16 cellular contexts compared by ENCODE assay signal in the genomic region with DNA sequence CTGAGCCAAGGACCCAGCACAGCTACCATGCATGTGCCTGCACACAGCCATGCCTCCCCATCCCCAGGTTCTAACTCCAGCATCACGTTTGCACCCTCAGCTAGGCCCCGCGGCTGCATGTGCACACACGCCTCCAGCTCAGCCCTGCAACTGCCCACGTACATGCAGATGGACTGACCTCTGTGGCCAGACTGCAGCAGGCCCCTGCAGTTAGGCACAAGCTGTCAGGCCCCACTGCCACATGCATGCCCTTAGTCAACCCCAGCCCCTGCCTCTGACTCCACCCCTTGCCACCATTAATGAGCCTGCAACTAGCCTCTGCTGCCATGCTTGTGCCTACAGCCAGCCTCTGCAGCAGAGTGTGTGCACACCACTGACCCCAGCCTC. TPM values are rescaled to one million over a fixed set of nuclear protein-coding genes. Genes with fewer than 3 reads are reported as not detected.
DNase-seq lines count a peak whose midpoint lies in the region; ATAC-seq, FAIRE-seq and TF ChIP-seq lines count a peak whose summit lies in the region.
"Had no signal": no experiment of that assay in that cellular context is flagged by ENCODE, and none has a peak within 500 bp of the region (broad histone marks: within the 10 kb centered on the region; RNA-seq: fewer than 3 reads in every experiment).

No MANE protein-coding gene starts in this region.

- no peak overlapping the region for H3K4ac ChIP-seq in trophoblast cell (ENCODE audit: low read depth, low read length)

- ATAC-seq in A549 (peak; percentile 16 to 24; a peak in 3 of 6 replicates), T-helper 17 cell (peak; percentile 6), HG03520 (IDR thresholded peaks at IDR 0.05; ENCODE audit: unreplicated experiment) (no peak)

- FAIRE-seq in A549 (lab: Jason Lieb, UNC), result no peak

- H2BK12ac ChIP-seq in trophoblast cell (ENCODE audit: low read length), result no peak overlapping the region

- H3K4me3 Mint-ChIP-seq in T-helper 17 cell, result peak overlapping the region; percentile 15
- H3K4me3 Mint-ChIP-seq: CD4-positive, CD25-positive, alpha-beta regulatory T cell; H9 had no signal

- TF ChIP-seq POLR2A in A549 (IDR thresholded peaks at IDR 0.05; ENCODE audit: low read length), result no peak

- no peak for TF ChIP-seq EP300 in A549 (IDR thresholded peaks at IDR 0.05)

- peaks cover 8% of the 10 kb centered on the region for H3K4me1 Mint-ChIP-seq in T-helper 17 cell

- H3K9ac ChIP-seq in trophoblast cell (ENCODE audit: low read length), result no peak overlapping the region
- H3K9ac ChIP-seq: BLaER1 treated with 17β-estradiol and CSF1 and Interleukin-3, amounts not matched to agents 10 nM and 100 nM; GM23248 had no signal

- no peak for TF ChIP-seq RAD21 in A549 (conservative IDR thresholded peaks at IDR 0.05 in 1 of 2, IDR thresholded peaks at IDR 0.05 in 1 of 2)

- H3K4me1 ChIP-seq in A549 (no peaks in the 10 kb centered on the region), trophoblast cell (ENCODE audit: control insufficient read depth in 1 of 2, insufficient read depth in 2 of 2, low read length in 2 of 2) (no peaks in the 10 kb centered on the region)
- H3K4me1 ChIP-seq: BLaER1 treated with 17β-estradiol and CSF1 and Interleukin-3, amounts not matched to agents 10 nM and 100 nM had no signal

- no peak overlapping the region for H3K14ac ChIP-seq in trophoblast cell (ENCODE audit: low read length)

- no peaks in the 10 kb centered on the region for H3K79me2 ChIP-seq in trophoblast cell (ENCODE audit: control insufficient read depth, insufficient read depth, low read length, poor library complexity)

- no peak overlapping the region for H3K18ac ChIP-seq in trophoblast cell (ENCODE audit: low read length)

- peak overlapping the region; percentile 25 for H3K23ac ChIP-seq in trophoblast cell (ENCODE audit: low read length)

- no peak for TF ChIP-seq CTCF in A549 (IDR thresholded peaks at IDR 0.05)

- no peak overlapping the region for H3K27ac ChIP-seq in A549
- no peak overlapping the region for H3K27ac ChIP-seq in trophoblast cell (ENCODE audit: low read depth, low read length)
- H3K27ac ChIP-seq: 22Rv1; BLaER1 treated with 17β-estradiol and CSF1 and Interleukin-3, amounts not matched to agents 10 nM and 100 nM; GM23248 had no signal

- peaks cover 3% of the 10 kb centered on the region for H3K36me3 Mint-ChIP-seq in T-helper 17 cell (ENCODE audit: low read depth)
- H3K36me3 Mint-ChIP-seq: CD4-positive, CD25-positive, alpha-beta regulatory T cell had no signal

- H3K36me3 ChIP-seq in trophoblast cell (ENCODE audit: control insufficient read depth in 1 of 2, insufficient read depth in 2 of 2, low read length in 2 of 2), result no peaks in the 10 kb centered on the region
- H3K36me3 ChIP-seq: BLaER1 treated with 17β-estradiol and CSF1 and Interleukin-3, amounts not matched to agents 10 nM and 100 nM had no signal

- POLR2A ChIA-PET in A549 (lab: Yijun Ruan, JAX), result no interaction called here

- H3K27me3 ChIP-seq in trophoblast cell (ENCODE audit: insufficient read depth, low read length), result no peaks in the 10 kb centered on the region
- H3K27me3 ChIP-seq: BLaER1 treated with 17β-estradiol and CSF1 and Interleukin-3, amounts not matched to agents 10 nM and 100 nM had no signal

- DNase-seq in A549 (ENCODE audit: low read depth in 1 of 2, low spot score in 1 of 2), result no peak
- no peak for DNase-seq in T-helper 17 cell
- DNase-seq in islet precursor cell, result peak; percentile 45
- no peak for DNase-seq in trophoblast cell
- no peak for DNase-seq in NCI-H526 (lab: John Stamatoyannopoulos, UW)
- no peak for DNase-seq in SW480 (ENCODE audit: low spot score)
- DNase-seq in stimulated activated CD4-positive, alpha-beta T cell treated with anti-CD3 and anti-CD28 coated beads, Interleukin-1b, Interleukin-23, amount 100 ng/mL, for 48 hours, result no peak

- no peak overlapping the region for H3K27ac Mint-ChIP-seq in T-helper 17 cell
- H3K27ac Mint-ChIP-seq: H9 had no signal

- no peaks in the 10 kb centered on the region for H3K79me1 ChIP-seq in trophoblast cell (ENCODE audit: low read length)

- 68% methylated on average over 5 of the region's 5 CpGs for WGBS in A549 (ENCODE audit: missing lambda C conversion rate)
- WGBS in trophoblast cell (ENCODE audit: extremely low coverage, insufficient coverage, insufficient read length), result no CpG with 5 or more reads among the region's 5 CpGs

- no peaks in the 10 kb centered on the region for H3K27me3 Mint-ChIP-seq in T-helper 17 cell

- H2BK5ac ChIP-seq in trophoblast cell (ENCODE audit: low read depth, low read length, poor library complexity), result no peak overlapping the region

- H2AFZ ChIP-seq in trophoblast cell (ENCODE audit: insufficient read depth, low read length, poor library complexity), result no peak overlapping the region

- H3K9me3 ChIP-seq in A549 (no peaks in the 10 kb centered on the region), T-helper 17 cell (ENCODE audit: control insufficient read depth, low read length, poor library complexity, severe bottlenecking) (no peaks in the 10 kb centered on the region), trophoblast cell (ENCODE audit: insufficient read depth, low read depth, low read length) (no peaks in the 10 kb centered on the region)

- H3K4me2 ChIP-seq in A549 (no peak overlapping the region), trophoblast cell (ENCODE audit: low read length) (no peak overlapping the region)

- H4K12ac ChIP-seq in trophoblast cell (ENCODE audit: low read depth, low read length), result no peak overlapping the region

- H2BK120ac ChIP-seq in trophoblast cell (ENCODE audit: insufficient read depth, low read length, poor library complexity), result no peak overlapping the region

- H2AK5ac ChIP-seq in trophoblast cell (ENCODE audit: low read length), result no peak overlapping the region

- no peak overlapping the region for H4K91ac ChIP-seq in trophoblast cell (ENCODE audit: low read depth, low read length)

- CTCF ChIA-PET in A549 (lab: Yijun Ruan, JAX), result interaction anchor here (0.6 to 6.1 kb wide), 48 partner anchors 9 to 981 kb away, joined by 3 to 50 read pairs (median 6); partner anchors contain the start of genes PIH1D1 and SLC6A16

- no peak overlapping the region for H4K8ac ChIP-seq in trophoblast cell (ENCODE audit: low read depth, low read length)

- H3K4me3 ChIP-seq in A549, result no peak overlapping the region
- peak overlapping the region; percentile 44 for H3K4me3 ChIP-seq in trophoblast cell (ENCODE audit: low read depth, low read length)
- H3K4me3 ChIP-seq: BLaER1 treated with 17β-estradiol and CSF1 and Interleukin-3, amounts not matched to agents 10 nM and 100 nM had no signal

TF ChIP-seq in A549, 52 proteins besides CTCF, POLR2A, EP300 and RAD21 (continues in another document):
- TF ChIP-seq MAFK (IDR thresholded peaks at IDR 0.05; ENCODE audit: partially characterized antibody) (no peak), JUN (IDR thresholded peaks at IDR 0.05) (no peak), HOXA7 (CRISPR knock-in tag; IDR thresholded peaks at IDR 0.05) (no peak), EHMT2 (IDR thresholded peaks at IDR 0.05; ENCODE audit: low read depth) (no peak), CEBPB (IDR thresholded peaks at IDR 0.05) (no peak), HEYL (CRISPR knock-in tag; IDR thresholded peaks at IDR 0.05) (no peak), HDAC2 (IDR thresholded peaks at IDR 0.05) (no peak), PBX3 (IDR thresholded peaks at IDR 0.05) (no peak), ZSCAN20 (CRISPR knock-in tag; IDR thresholded peaks at IDR 0.05) (no peak), FOSB (CRISPR knock-in tag; IDR thresholded peaks at IDR 0.05) (no peak), EHF (CRISPR knock-in tag; IDR thresholded peaks at IDR 0.05) (no peak), MAZ (IDR thresholded peaks at IDR 0.05; ENCODE audit: borderline replicate concordance, low read depth, low read length) (no peak)
- TF ChIP-seq, protein P1, sequence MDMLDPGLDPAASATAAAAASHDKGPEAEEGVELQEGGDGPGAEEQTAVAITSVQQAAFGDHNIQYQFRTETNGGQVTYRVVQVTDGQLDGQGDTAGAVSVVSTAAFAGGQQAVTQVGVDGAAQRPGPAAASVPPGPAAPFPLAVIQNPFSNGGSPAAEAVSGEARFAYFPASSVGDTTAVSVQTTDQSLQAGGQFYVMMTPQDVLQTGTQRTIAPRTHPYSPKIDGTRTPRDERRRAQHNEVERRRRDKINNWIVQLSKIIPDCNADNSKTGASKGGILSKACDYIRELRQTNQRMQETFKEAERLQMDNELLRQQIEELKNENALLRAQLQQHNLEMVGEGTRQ (IDR thresholded peaks at IDR 0.05), result no peak
- TF ChIP-seq, protein P2, sequence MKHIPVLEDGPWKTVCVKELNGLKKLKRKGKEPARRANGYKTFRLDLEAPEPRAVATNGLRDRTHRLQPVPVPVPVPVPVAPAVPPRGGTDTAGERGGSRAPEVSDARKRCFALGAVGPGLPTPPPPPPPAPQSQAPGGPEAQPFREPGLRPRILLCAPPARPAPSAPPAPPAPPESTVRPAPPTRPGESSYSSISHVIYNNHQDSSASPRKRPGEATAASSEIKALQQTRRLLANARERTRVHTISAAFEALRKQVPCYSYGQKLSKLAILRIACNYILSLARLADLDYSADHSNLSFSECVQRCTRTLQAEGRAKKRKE (CRISPR knock-in tag; IDR thresholded peaks at IDR 0.05; ENCODE audit: low read depth), result no peak

RNA-seq across cellular contexts. Expression of gene SLC6A16, which starts 23.1 kb away (rescaled TPM):
- polyA plus RNA-seq in A549 (2011; rRNA removed), result 5.9 and 8.6 TPM in 2 replicates
- polyA plus RNA-seq in A549 (2012; cell fraction: cytosol; rRNA removed), result 1.2 and 1.9 TPM in 2 replicates
- polyA plus RNA-seq in A549 (2012; cell fraction: nucleus; rRNA removed), result 7.1 and 17.4 TPM in 2 replicates
- 2.4 to 3.2 TPM (median 3.2 TPM) in 3 replicates for polyA plus RNA-seq in A549 (2017; fragmentation: RNase III; extraction: RNeasy Plus Mini Kit Qiagen cat#74134 plus additional on column Dnase treatment)
- 3.0 and 5.4 TPM in 2 replicates for polyA minus RNA-seq in A549 (2011; rRNA and poly(A)+ RNA removed)
- total RNA-seq in T-helper 17 cell, result 1 to 10 TPM; 3.1 to 3.7 TPM
- 1.5 and 2.9 TPM in 2 replicates for polyA plus RNA-seq in trophoblast cell (2013)
- total RNA-seq: Calu3, Daoy, GM23248 had no signal

RNA-seq across cellular contexts. Expression of gene CD37, which starts 33.3 kb away (rescaled TPM):
- polyA plus RNA-seq in A549 (2011; rRNA removed) (not detected in 2 replicates), A549 (2017; fragmentation: RNase III; extraction: RNeasy Plus Mini Kit Qiagen cat#74134 plus additional on column Dnase treatment) (0.13 to 0.22 TPM in 2 of 3 replicates, not detected in the other)
- polyA plus RNA-seq in A549 (2012; cell fraction: cytosol; rRNA removed), result not detected in 2 replicates
- not detected in 2 replicates for polyA plus RNA-seq in A549 (2012; cell fraction: nucleus; rRNA removed)
- not detected in 2 replicates for polyA minus RNA-seq in A549 (2011; rRNA and poly(A)+ RNA removed)
- 100 to 1,000 TPM; 288 to 373 TPM for total RNA-seq in T-helper 17 cell
- not detected in 2 replicates for polyA plus RNA-seq in trophoblast cell (2013)
- total RNA-seq: Calu3, Daoy, GM23248, H9, HepG2 had no signal
- polyA plus RNA-seq: HepG2 had no signal
